In genomic region chr6:44078795-44079671, GRCh38 we compare ENCODE assay signal across 1 cellular context.
A peak's percentile ranks its signal among the peaks of the same experiment; 100 is the strongest.
TF ChIP-seq lines count a peak whose summit lies in the region.

No MANE protein-coding gene starts in this region.

TF ChIP-seq in HepG2, 621 proteins besides CTCF, POLR2A, EP300 and RAD21 (continued from another document and continues in another):
- TF ChIP-seq ZNF574 (CRISPR knock-in tag; IDR thresholded peaks at IDR 0.05) = no peak
- TF ChIP-seq ZNF609 (CRISPR knock-in tag; IDR thresholded peaks at IDR 0.05; ENCODE audit: borderline replicate concordance) = no peak
- no peak for TF ChIP-seq CCDC6 (CRISPR knock-in tag; IDR thresholded peaks at IDR 0.05)
- TF ChIP-seq CREBL2 (CRISPR knock-in tag; IDR thresholded peaks at IDR 0.05; ENCODE audit: borderline replicate concordance) = no peak
- TF ChIP-seq JUND (CRISPR knock-in tag; IDR thresholded peaks at IDR 0.05) = no peak
- no peak for TF ChIP-seq PLRG1 (conservative IDR thresholded peaks at IDR 0.05)
- TF ChIP-seq ZNF691 (CRISPR knock-in tag; IDR thresholded peaks at IDR 0.05; ENCODE audit: borderline replicate concordance, low read depth) = 0 out of 2 replicates have a peak, but pooled peaks have one; percentile 38
- no peak; the same call in 1 of the 2 replicates for TF ChIP-seq MEIS2 (CRISPR knock-in tag; IDR thresholded peaks at IDR 0.05)
- no peak for TF ChIP-seq SP5 (CRISPR knock-in tag; IDR thresholded peaks at IDR 0.05; ENCODE audit: borderline replicate concordance, low read depth)
- no peak for TF ChIP-seq TARDBP (CRISPR knock-in tag; IDR thresholded peaks at IDR 0.05)
- no peak for TF ChIP-seq ZNF251 (CRISPR knock-in tag; IDR thresholded peaks at IDR 0.05)
- TF ChIP-seq FOSL2 (CRISPR knock-in tag; IDR thresholded peaks at IDR 0.05) = peak; percentile 46; the same call in 1 of the 2 replicates
- TF ChIP-seq ZBTB33 (CRISPR knock-in tag; IDR thresholded peaks at IDR 0.05) = peak; percentile 63; the same call in 1 of the 2 replicates
- TF ChIP-seq ZNF234 (CRISPR knock-in tag; conservative IDR thresholded peaks at IDR 0.05) = no peak
- no peak for TF ChIP-seq ZNF503 (CRISPR knock-in tag; IDR thresholded peaks at IDR 0.05)
- TF ChIP-seq KAT2B (IDR thresholded peaks at IDR 0.05; ENCODE audit: borderline replicate concordance, low read depth, low read length) = no peak
- no peak for TF ChIP-seq PREB (CRISPR knock-in tag; IDR thresholded peaks at IDR 0.05)
- no peak for TF ChIP-seq ETV6 (CRISPR knock-in tag; conservative IDR thresholded peaks at IDR 0.05)
- no peak for TF ChIP-seq ZNF740 (CRISPR knock-in tag; IDR thresholded peaks at IDR 0.05)
- TF ChIP-seq ZNF629 (CRISPR knock-in tag; conservative IDR thresholded peaks at IDR 0.05) = peak; percentile 93
- no peak for TF ChIP-seq LRRFIP1 (CRISPR knock-in tag; conservative IDR thresholded peaks at IDR 0.05)
- 0 out of 2 replicates have a peak, but pooled peaks have one; percentile 36 for TF ChIP-seq HDAC1 (CRISPR knock-in tag; IDR thresholded peaks at IDR 0.05)
- no peak for TF ChIP-seq SKI (IDR thresholded peaks at IDR 0.05; ENCODE audit: partially characterized antibody)
- TF ChIP-seq ZBTB7A (CRISPR knock-in tag; IDR thresholded peaks at IDR 0.05) = no peak
- no peak for TF ChIP-seq TRIM24 (CRISPR knock-in tag; IDR thresholded peaks at IDR 0.05)
- no peak for TF ChIP-seq ZNF451 (CRISPR knock-in tag; IDR thresholded peaks at IDR 0.05)
- peak; percentile 99 for TF ChIP-seq STAG1 (CRISPR knock-in tag; IDR thresholded peaks at IDR 0.05)
- no peak for TF ChIP-seq SOX13 (IDR thresholded peaks at IDR 0.05)
- no peak for TF ChIP-seq SOX13 (CRISPR knock-in tag; conservative IDR thresholded peaks at IDR 0.05 in 1 of 2, IDR thresholded peaks at IDR 0.05 in 1 of 2)
- no peak for TF ChIP-seq SALL2 (CRISPR knock-in tag; IDR thresholded peaks at IDR 0.05)
- no peak for TF ChIP-seq ZSCAN22 (CRISPR knock-in tag; IDR thresholded peaks at IDR 0.05)
- peak; percentile 44; the same call in 1 of the 2 replicates for TF ChIP-seq ZNF34 (CRISPR knock-in tag; IDR thresholded peaks at IDR 0.05; ENCODE audit: borderline replicate concordance)
- TF ChIP-seq ZFP36 (IDR thresholded peaks at IDR 0.05; ENCODE audit: borderline replicate concordance, low read depth, low read length, partially characterized antibody) = no peak
- TF ChIP-seq ZNF567 (CRISPR knock-in tag; IDR thresholded peaks at IDR 0.05; ENCODE audit: borderline replicate concordance) = no peak
- no peak for TF ChIP-seq ZNF704 (CRISPR knock-in tag; IDR thresholded peaks at IDR 0.05; ENCODE audit: borderline replicate concordance)
- no peak for TF ChIP-seq RFXAP (CRISPR knock-in tag; IDR thresholded peaks at IDR 0.05; ENCODE audit: borderline replicate concordance)
- no peak for TF ChIP-seq PLSCR1 (CRISPR knock-in tag; IDR thresholded peaks at IDR 0.05; ENCODE audit: borderline replicate concordance)
- TF ChIP-seq NFATC3 (CRISPR knock-in tag; IDR thresholded peaks at IDR 0.05) = no peak
- no peak; the same call in 1 of the 2 replicates for TF ChIP-seq BCL6 (CRISPR knock-in tag; IDR thresholded peaks at IDR 0.05)
- no peak for TF ChIP-seq EEA1 (CRISPR knock-in tag; IDR thresholded peaks at IDR 0.05; ENCODE audit: borderline replicate concordance)
- TF ChIP-seq ZSCAN31 (CRISPR knock-in tag; IDR thresholded peaks at IDR 0.05; ENCODE audit: low read depth) = no peak
- TF ChIP-seq SMAD3 (CRISPR knock-in tag; IDR thresholded peaks at IDR 0.05) = 0 out of 2 replicates have a peak, but pooled peaks have one; percentile 54
- TF ChIP-seq ZNF432 (CRISPR knock-in tag; IDR thresholded peaks at IDR 0.05; ENCODE audit: borderline replicate concordance) = no peak
